ENCODE assay signal across 14 cellular contexts in the genomic region with DNA sequence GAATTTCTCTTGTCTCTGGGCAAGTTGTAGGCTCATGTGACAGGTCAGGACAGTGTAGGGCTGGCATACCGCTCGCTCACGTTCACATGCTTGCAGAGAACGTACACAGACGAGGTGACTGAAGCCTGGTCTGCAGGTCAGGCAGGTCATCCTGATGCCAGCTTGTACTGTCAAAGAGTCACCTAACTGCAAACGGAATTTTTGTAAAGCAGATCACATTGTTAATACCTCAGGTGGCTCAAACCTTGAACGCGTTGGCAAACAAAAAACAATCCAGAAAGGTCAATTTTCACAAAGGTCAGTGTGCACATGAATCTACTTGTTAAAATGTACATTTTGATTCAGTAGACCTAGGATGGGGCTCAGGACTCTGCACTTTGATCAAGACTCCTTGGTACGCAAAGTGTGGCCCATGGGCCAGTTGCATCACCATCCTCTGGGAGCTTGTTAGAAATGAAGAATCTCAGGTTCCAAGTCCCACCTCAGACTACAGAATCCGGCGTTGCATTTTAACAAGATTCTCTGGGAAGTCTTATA. TPM values are rescaled to one million over a fixed set of nuclear protein-coding genes. Genes with fewer than 3 reads are reported as not detected.
DNase-seq lines count a peak whose midpoint lies in the region; ATAC-seq, FAIRE-seq and TF ChIP-seq lines count a peak whose summit lies in the region.
"Had no signal": no experiment of that assay in that cellular context is flagged by ENCODE, and none has a peak within 500 bp of the region (broad histone marks: within the 10 kb centered on the region; RNA-seq: fewer than 3 reads in every experiment).

No MANE protein-coding gene starts in this region.

- H3K4me3 Mint-ChIP-seq in CD8-positive, alpha-beta memory T cell = no peak overlapping the region
- H3K4me3 Mint-ChIP-seq: B cell; CD4-positive, alpha-beta T cell had no signal

- FAIRE-seq in HepG2 (lab: Jason Lieb, UNC) = peak; percentile 91
- FAIRE-seq: D721Med had no signal

- no peaks in the 10 kb centered on the region for H3K36me3 Mint-ChIP-seq in CD8-positive, alpha-beta memory T cell

- no peaks in the 10 kb centered on the region for H3K79me2 ChIP-seq in HepG2 (ENCODE audit: insufficient read depth, low read length)

- H3K27me3 Mint-ChIP-seq in CD8-positive, alpha-beta memory T cell = peaks cover 18 to 27% of the 10 kb centered on the region in 2 donors

- H3K9me3 Mint-ChIP-seq in CD8-positive, alpha-beta memory T cell = no peaks in the 10 kb centered on the region
- H3K9me3 Mint-ChIP-seq: CD4-positive, alpha-beta T cell had no signal

- CTCF ChIA-PET in RWPE1 (lab: Yijun Ruan, JAX) = interaction anchor here (0.6 to 0.9 kb wide), 3 partner anchors 15 to 200 kb away, joined by 3 to 4 read pairs (median 3); no protein-coding TSS in a partner anchor
- CTCF ChIA-PET in HepG2 (lab: Yijun Ruan, JAX; ENCODE audit: low intra/inter-chr PET ratio, low total read pairs) = no interaction called here
- CTCF ChIA-PET in CD8-positive, alpha-beta memory T cell (lab: Charles Lee) = no interaction called here

- BruUV-seq in HepG2 (replicated peaks; lab: Mats Ljungman, UMichigan) = no TSS peak

- H3K4me1 Mint-ChIP-seq in CD8-positive, alpha-beta memory T cell = peaks cover 4 to 6% (median 6%) of the 10 kb centered on the region in 3 donors

- peaks cover 69% of the 10 kb centered on the region for H3K4me1 ChIP-seq in HepG2 (ENCODE audit: insufficient read depth, low read length)
- no peaks in the 10 kb centered on the region for H3K4me1 ChIP-seq in CD8-positive, alpha-beta memory T cell (ENCODE audit: insufficient read depth, low read length)

- in situ Hi-C loops in HepG2 (cut with HindIII; ENCODE audit: extremely low pct_ligation_motif_present, low pct_unique_long_range_greater_than_20kb) = no loop called here

- DNase-seq in Right ventricle myocardium inferior (ENCODE audit: missing footprints) = peak; percentile 13
- DNase-seq in Right ventricle myocardium superior = no peak
- no peak for DNase-seq in RWPE1 (ENCODE audit: low spot score)
- peak; percentile 83 for DNase-seq in HepG2 (ENCODE audit: low spot score)
- peak; percentile 43 for DNase-seq in sciatic nerve (ENCODE audit: low spot score)
- no peak for DNase-seq in NCI-H1092 (lab: John Stamatoyannopoulos, UW)
- no peak for DNase-seq in CD8-positive, alpha-beta memory T cell
- DNase-seq in stimulated activated naive CD4-positive, alpha-beta T cell (lab: John Stamatoyannopoulos, UW) = no peak
- DNase-seq: C1 segment of cervical spinal cord; CD4-positive, alpha-beta T cell; GF-D8; IMR-90 had no signal

- H3K27ac ChIP-seq in RWPE1 (peak overlapping the region; percentile 39), HepG2 (ENCODE audit: extremely low read length, insufficient read depth, low read length) (peak overlapping the region; percentile 26)
- H3K27ac ChIP-seq in CD8-positive, alpha-beta memory T cell (ENCODE audit: low read depth, low read length) = no peak overlapping the region

- no peak overlapping the region for H3K4me3 ChIP-seq in HepG2 (replicated peaks in 1 of 3; ENCODE audit: insufficient read depth in 1 of 3, low read depth in 2 of 3, low read length in 3 of 3)
- H3K4me3 ChIP-seq in CD8-positive, alpha-beta memory T cell (ENCODE audit: low read length) = no peak overlapping the region

- H3K9me3 ChIP-seq in HepG2 (ENCODE audit: low read length) = no peaks in the 10 kb centered on the region
- H3K9me3 ChIP-seq in CD8-positive, alpha-beta memory T cell (ENCODE audit: low read length) = no peaks in the 10 kb centered on the region

- POLR2A ChIA-PET in RWPE1 (lab: Yijun Ruan, JAX; ENCODE audit: low non-redundant PET) = interaction anchor here (0.7 kb wide), 1 partner anchor 175 kb away, joined by 3 read pairs; no protein-coding TSS in a partner anchor
- POLR2A ChIA-PET in HepG2 (lab: Yijun Ruan, JAX) = interaction anchor here (0.9 to 21.3 kb wide), 9 partner anchors 8 to 46 kb away, joined by 3 to 839 read pairs (median 5); partner anchors contain the start of gene ABCC3
- POLR2A ChIA-PET in CD8-positive, alpha-beta memory T cell (lab: Charles Lee) = no interaction called here

- no peaks in the 10 kb centered on the region for H3K36me3 ChIP-seq in HepG2 (replicated peaks in 1 of 2; ENCODE audit: control insufficient read depth in 1 of 2, insufficient read depth in 2 of 2, low read length in 2 of 2)
- no peaks in the 10 kb centered on the region for H3K36me3 ChIP-seq in CD8-positive, alpha-beta memory T cell (ENCODE audit: insufficient read depth, low read length)

- no peak for TF ChIP-seq CTCF in RWPE1 (conservative IDR thresholded peaks at IDR 0.05; ENCODE audit: low read depth)
- TF ChIP-seq CTCF in HepG2 (CRISPR knock-in tag; IDR thresholded peaks at IDR 0.05) = no peak

- H3K9ac ChIP-seq in HepG2 (ENCODE audit: insufficient read depth, low read depth, low read length) = 0 out of 2 replicates have a peak overlapping the region, but pooled peaks have one; percentile 9

- H3K27ac Mint-ChIP-seq in CD8-positive, alpha-beta memory T cell = no peak overlapping the region
- H3K27ac Mint-ChIP-seq: B cell; CD4-positive, alpha-beta T cell had no signal

- H4K20me1 ChIP-seq in HepG2 (ENCODE audit: insufficient read depth, low read length) = no peaks in the 10 kb centered on the region

- no peak overlapping the region for H2AFZ ChIP-seq in HepG2 (ENCODE audit: low read length)

- H3K27me3 ChIP-seq in HepG2 (ENCODE audit: control insufficient read depth in 1 of 2, insufficient read depth in 2 of 2, low read length in 2 of 2) = no peaks in the 10 kb centered on the region
- no peaks in the 10 kb centered on the region for H3K27me3 ChIP-seq in CD8-positive, alpha-beta memory T cell (ENCODE audit: insufficient read depth, low read length, poor library complexity, severe bottlenecking)

- WGBS in HepG2 (ENCODE audit: low lambda C conversion rate) = 21% methylated on average over 11 of the region's 11 CpGs

- no peak for TF ChIP-seq RAD21 in HepG2 (CRISPR knock-in tag; IDR thresholded peaks at IDR 0.05)

- ATAC-seq in Right ventricle myocardium inferior (no peak), Right ventricle myocardium superior (ENCODE audit: poor library complexity) (no peak), HepG2 (peak; percentile 75), sciatic nerve (no peak)

- H3K4me2 ChIP-seq in HepG2 (ENCODE audit: low read depth, low read length) = peak overlapping the region; percentile 40

- no peak for TF ChIP-seq POLR2A in HepG2 (IDR thresholded peaks at IDR 0.05; ENCODE audit: insufficient read depth in 1 of 2, low read depth in 2 of 2, low read length in 2 of 2)

- intact Hi-C loops in Right ventricle myocardium inferior (cut with DNase I) (no loop called here), Right ventricle myocardium superior (cut with DNase I) (no loop called here), HepG2 (cut with micrococcal nuclease; ENCODE audit: unreplicated experiment) (loop anchor here (2.0 kb wide), 1 partner anchor 18 kb away; no protein-coding TSS in a partner anchor), sciatic nerve (cut with DNase I) (no loop called here)

- TF ChIP-seq EP300 in HepG2 (IDR thresholded peaks at IDR 0.05; ENCODE audit: low read depth in 2 of 2, low read length in 2 of 2) (peak in 1 of 2 experiments; percentile 58; a peak in 1 of 4 replicates), HepG2 (CRISPR knock-in tag; IDR thresholded peaks at IDR 0.05; ENCODE audit: borderline replicate concordance) (peak; percentile 37; the same call in 1 of the 2 replicates)

RNA-seq across cellular contexts. Expression of gene ANKRD40, which starts 28.6 kb away (rescaled TPM):
- total RNA-seq in Right ventricle myocardium inferior (60.9 TPM), Right ventricle myocardium superior (58.4 TPM), HepG2 (2016; rRNA removed; fragmentation: Illumina TruSeq; extraction: Trizol) (46.4 and 52.4 TPM in 2 replicates), sciatic nerve (106 TPM)
- total RNA-seq in HepG2 (2016; cell fraction: cytosol; rRNA removed; fragmentation: Illumina TruSeq; extraction: Trizol; ENCODE audit: low read depth) = 14.8 and 17.0 TPM in 2 replicates
- total RNA-seq in HepG2 (2016; cell fraction: insoluble cytoplasmic fraction; rRNA removed; fragmentation: Illumina TruSeq; extraction: Trizol) = 43.9 and 45.1 TPM in 2 replicates
- total RNA-seq in HepG2 (2016; cell fraction: membrane; rRNA removed; fragmentation: Illumina TruSeq; extraction: Trizol) = 53.6 and 57.7 TPM in 2 replicates
- 27.7 and 32.1 TPM in 2 replicates for total RNA-seq in HepG2 (2016; cell fraction: nucleus; rRNA removed; fragmentation: Illumina TruSeq; extraction: Trizol)
- polyA plus RNA-seq in HepG2 (2011; rRNA removed) = 30.2 and 35.0 TPM in 2 replicates
- polyA plus RNA-seq in HepG2 (2011; cell fraction: cytosol; rRNA removed) = 20.9 and 27.5 TPM in 2 replicates
- polyA plus RNA-seq in HepG2 (2011; cell fraction: nucleus; rRNA removed) = 14.0 and 17.7 TPM in 2 replicates
- 25.7 and 26.1 TPM in 2 replicates for polyA plus RNA-seq in HepG2 (2012)
- polyA plus RNA-seq in HepG2 (2016; cell fraction: cytosol; fragmentation: Illumina TruSeq; extraction: Trizol; ENCODE audit: low read depth) = 12.7 TPM in 2 replicates
- polyA plus RNA-seq in HepG2 (2016; cell fraction: insoluble cytoplasmic fraction; fragmentation: Illumina TruSeq; extraction: Trizol; ENCODE audit: low read depth) = 37.2 and 46.0 TPM in 2 replicates
- polyA plus RNA-seq in HepG2 (2016; cell fraction: membrane; fragmentation: Illumina TruSeq; extraction: Trizol; ENCODE audit: low read depth) = 34.9 and 37.7 TPM in 2 replicates
- 52.0 and 58.7 TPM in 2 replicates for polyA plus RNA-seq in HepG2 (2016; cell fraction: nucleus; fragmentation: Illumina TruSeq; extraction: Trizol; ENCODE audit: insufficient read depth, low read depth)
- 22.7 and 24.6 TPM in 2 replicates for polyA minus RNA-seq in HepG2 (2011; rRNA and poly(A)+ RNA removed; ENCODE audit: low replicate concordance)
- polyA minus RNA-seq in HepG2 (2011; cell fraction: cytosol; rRNA and poly(A)+ RNA removed) = 31.7 and 31.9 TPM in 2 replicates
- polyA minus RNA-seq in HepG2 (2011; cell fraction: nucleus; rRNA and poly(A)+ RNA removed) = 21.2 and 23.9 TPM in 2 replicates
- 10 to 100 TPM; 48.2 to 48.5 TPM for total RNA-seq in CD8-positive, alpha-beta memory T cell
- 6.6 TPM for polyA plus RNA-seq in CD8-positive, alpha-beta memory T cell

RNA-seq across cellular contexts. Expression of gene LUC7L3, which starts 40.3 kb away (rescaled TPM):
- 49.3 TPM for total RNA-seq in Right ventricle myocardium inferior
- total RNA-seq in Right ventricle myocardium superior = 58.1 TPM
- 60.2 and 108 TPM in 2 replicates for total RNA-seq in HepG2 (2016; rRNA removed; fragmentation: Illumina TruSeq; extraction: Trizol)
- total RNA-seq in HepG2 (2016; cell fraction: cytosol; rRNA removed; fragmentation: Illumina TruSeq; extraction: Trizol; ENCODE audit: low read depth) = 18.8 and 26.1 TPM in 2 replicates
- total RNA-seq in HepG2 (2016; cell fraction: insoluble cytoplasmic fraction; rRNA removed; fragmentation: Illumina TruSeq; extraction: Trizol) = 62.5 and 109 TPM in 2 replicates
- 14.5 and 18.9 TPM in 2 replicates for total RNA-seq in HepG2 (2016; cell fraction: membrane; rRNA removed; fragmentation: Illumina TruSeq; extraction: Trizol)
- 195 TPM in 2 replicates for total RNA-seq in HepG2 (2016; cell fraction: nucleus; rRNA removed; fragmentation: Illumina TruSeq; extraction: Trizol)
- polyA plus RNA-seq in HepG2 (2011; rRNA removed) = 95.9 and 120 TPM in 2 replicates
- polyA plus RNA-seq in HepG2 (2011; cell fraction: cytosol; rRNA removed) = 30.0 and 34.7 TPM in 2 replicates
- polyA plus RNA-seq in HepG2 (2011; cell fraction: nucleus; rRNA removed) = 415 and 478 TPM in 2 replicates
- polyA plus RNA-seq in HepG2 (2012) = 194 and 235 TPM in 2 replicates
- 7.1 and 8.6 TPM in 2 replicates for polyA plus RNA-seq in HepG2 (2016; cell fraction: cytosol; fragmentation: Illumina TruSeq; extraction: Trizol; ENCODE audit: low read depth)
- 136 and 147 TPM in 2 replicates for polyA plus RNA-seq in HepG2 (2016; cell fraction: insoluble cytoplasmic fraction; fragmentation: Illumina TruSeq; extraction: Trizol; ENCODE audit: low read depth)
- polyA plus RNA-seq in HepG2 (2016; cell fraction: membrane; fragmentation: Illumina TruSeq; extraction: Trizol; ENCODE audit: low read depth) = 13.0 and 18.1 TPM in 2 replicates
- polyA plus RNA-seq in HepG2 (2016; cell fraction: nucleus; fragmentation: Illumina TruSeq; extraction: Trizol; ENCODE audit: insufficient read depth, low read depth) = 530 TPM in 2 replicates
- polyA minus RNA-seq in HepG2 (2011; rRNA and poly(A)+ RNA removed; ENCODE audit: low replicate concordance) = 33.0 and 52.4 TPM in 2 replicates
- polyA minus RNA-seq in HepG2 (2011; cell fraction: cytosol; rRNA and poly(A)+ RNA removed) = 14.1 and 14.4 TPM in 2 replicates
- polyA minus RNA-seq in HepG2 (2011; cell fraction: nucleus; rRNA and poly(A)+ RNA removed) = 321 and 363 TPM in 2 replicates
- total RNA-seq in sciatic nerve = 229 TPM
- total RNA-seq in CD8-positive, alpha-beta memory T cell = 100 to 1,000 TPM; 113 to 120 TPM
- 72.5 TPM for polyA plus RNA-seq in CD8-positive, alpha-beta memory T cell

RNA-seq across cellular contexts. Expression of gene ABCC3, which starts 44.4 kb away (rescaled TPM):
- total RNA-seq in Right ventricle myocardium inferior = 0.68 TPM
- total RNA-seq in Right ventricle myocardium superior = 0.43 TPM
- 18.0 and 25.2 TPM in 2 replicates for total RNA-seq in HepG2 (2016; rRNA removed; fragmentation: Illumina TruSeq; extraction: Trizol)
- total RNA-seq in HepG2 (2016; cell fraction: cytosol; rRNA removed; fragmentation: Illumina TruSeq; extraction: Trizol; ENCODE audit: low read depth) = 13.3 and 13.8 TPM in 2 replicates
- 14.4 and 28.1 TPM in 2 replicates for total RNA-seq in HepG2 (2016; cell fraction: insoluble cytoplasmic fraction; rRNA removed; fragmentation: Illumina TruSeq; extraction: Trizol)
- total RNA-seq in HepG2 (2016; cell fraction: membrane; rRNA removed; fragmentation: Illumina TruSeq; extraction: Trizol) = 23.1 and 25.2 TPM in 2 replicates
- 38.6 and 38.7 TPM in 2 replicates for total RNA-seq in HepG2 (2016; cell fraction: nucleus; rRNA removed; fragmentation: Illumina TruSeq; extraction: Trizol)
- polyA plus RNA-seq in HepG2 (2011; rRNA removed) = 50.5 and 50.7 TPM in 2 replicates
- 19.0 and 24.0 TPM in 2 replicates for polyA plus RNA-seq in HepG2 (2011; cell fraction: cytosol; rRNA removed)
- polyA plus RNA-seq in HepG2 (2011; cell fraction: nucleus; rRNA removed) = 331 and 391 TPM in 2 replicates
- 15.7 and 38.4 TPM in 2 replicates for polyA plus RNA-seq in HepG2 (2012)
- polyA plus RNA-seq in HepG2 (2016; cell fraction: cytosol; fragmentation: Illumina TruSeq; extraction: Trizol; ENCODE audit: low read depth) = 15.1 and 15.9 TPM in 2 replicates
- 17.3 and 21.5 TPM in 2 replicates for polyA plus RNA-seq in HepG2 (2016; cell fraction: insoluble cytoplasmic fraction; fragmentation: Illumina TruSeq; extraction: Trizol; ENCODE audit: low read depth)
- 23.7 and 24.5 TPM in 2 replicates for polyA plus RNA-seq in HepG2 (2016; cell fraction: membrane; fragmentation: Illumina TruSeq; extraction: Trizol; ENCODE audit: low read depth)
- polyA plus RNA-seq in HepG2 (2016; cell fraction: nucleus; fragmentation: Illumina TruSeq; extraction: Trizol; ENCODE audit: insufficient read depth, low read depth) = 84.3 and 87.4 TPM in 2 replicates
- polyA minus RNA-seq in HepG2 (2011; rRNA and poly(A)+ RNA removed; ENCODE audit: low replicate concordance) = 73.4 and 78.1 TPM in 2 replicates
- 10.9 and 17.8 TPM in 2 replicates for polyA minus RNA-seq in HepG2 (2011; cell fraction: cytosol; rRNA and poly(A)+ RNA removed)
- polyA minus RNA-seq in HepG2 (2011; cell fraction: nucleus; rRNA and poly(A)+ RNA removed) = 61.9 and 63.1 TPM in 2 replicates
- total RNA-seq in sciatic nerve = 5.4 TPM
- total RNA-seq in CD8-positive, alpha-beta memory T cell = under 1 TPM; 0.37 to 0.69 TPM
- polyA plus RNA-seq in CD8-positive, alpha-beta memory T cell = not detected

Comparison
In these comparisons a context has a peak if more than half of its experiments do, and no peak if none do; other contexts are left out.
1. DNase-seq: peak in Right ventricle myocardium inferior (single experiment), HepG2 (single experiment) and sciatic nerve (single experiment); none in Right ventricle myocardium superior (single experiment), RWPE1 (single experiment), NCI-H1092 (single experiment), CD8-positive, alpha-beta memory T cell (0 of 5) and stimulated activated naive CD4-positive, alpha-beta T cell (0 of 6).